ENCODE assay signal across 17 cellular contexts in genomic region chr16:11409398-11409797, GRCh38.
"Had no signal": no experiment of that assay in that cellular context is flagged by ENCODE, and none has a peak within 500 bp of the region (broad histone marks: within the 10 kb centered on the region; RNA-seq: fewer than 3 reads in every experiment).

No MANE protein-coding gene starts in this region.

- H3K4me3 ChIP-seq: psoas muscle, right lobe of liver, suprapubic skin had no signal

- H3K4me1 ChIP-seq: psoas muscle, right lobe of liver had no signal

- H3K4me1 Mint-ChIP-seq: activated T-helper 17 cell treated with anti-CD3 and anti-CD28 coated beads, Interleukin-2, amount 50 U/mL, for 72 hours had no signal

- H3K4me3 Mint-ChIP-seq: activated naive CD8-positive, alpha-beta T cell treated with anti-CD3 and anti-CD28 coated beads, Interleukin-2, amount 50 U/mL, for 24 hours; activated T-helper 17 cell treated with anti-CD3 and anti-CD28 coated beads, Interleukin-2, amount 50 U/mL, for 72 hours; type B pancreatic cell had no signal

- H3K27ac ChIP-seq: psoas muscle, right lobe of liver, suprapubic skin, VCaP had no signal

- H3K9me3 ChIP-seq: psoas muscle, right lobe of liver, suprapubic skin had no signal

- FAIRE-seq: astrocyte, bronchial epithelial cell had no signal

- ATAC-seq: activated naive CD8-positive, alpha-beta T cell treated with anti-CD3 and anti-CD28 coated beads, Interleukin-2, amount 50 U/mL, for 24 hours; activated T-helper 17 cell treated with anti-CD3 and anti-CD28 coated beads, Interleukin-2, amount 50 U/mL, for 72 hours; esophagus mucosa; psoas muscle; right lobe of liver; stimulated activated naive CD8-positive, alpha-beta T cell treated with anti-CD3 and anti-CD28 coated beads, Interleukin-15, Interleukin-2, amounts not matched to agents 100 U/mL and 50 U/mL, for 24 hours had no signal

- H3K36me3 ChIP-seq: right lobe of liver, suprapubic skin had no signal

- H3K9me3 Mint-ChIP-seq: activated naive CD8-positive, alpha-beta T cell treated with anti-CD3 and anti-CD28 coated beads, Interleukin-2, amount 50 U/mL, for 24 hours; activated T-helper 17 cell treated with anti-CD3 and anti-CD28 coated beads, Interleukin-2, amount 50 U/mL, for 72 hours had no signal

- H3K36me3 Mint-ChIP-seq: type B pancreatic cell had no signal

- H3K27ac Mint-ChIP-seq: activated naive CD8-positive, alpha-beta T cell treated with anti-CD3 and anti-CD28 coated beads, Interleukin-2, amount 50 U/mL, for 24 hours; activated T-helper 17 cell treated with anti-CD3 and anti-CD28 coated beads, Interleukin-2, amount 50 U/mL, for 72 hours; type B pancreatic cell had no signal

- H3K27me3 ChIP-seq: right lobe of liver, suprapubic skin had no signal

- DNase-seq: activated CD4-positive, alpha-beta T cell treated with anti-CD3 and anti-CD28 coated beads for 1 hour; activated CD4-positive, alpha-beta T cell treated with anti-CD3 and anti-CD28 coated beads, Interleukin-2, amount 50 U/mL, for 4 hours; activated naive CD4-positive, alpha-beta T cell treated with Interleukin-2 at 50 U/mL for 16 hours; activated naive CD8-positive, alpha-beta T cell treated with anti-CD3 and anti-CD28 coated beads, Interleukin-2, amount 50 U/mL, for 24 hours; hippocampal formation; psoas muscle; right lobe of liver; stimulated activated naive CD8-positive, alpha-beta T cell treated with anti-CD3 and anti-CD28 coated beads, Interleukin-15, Interleukin-2, amounts not matched to agents 100 U/mL and 50 U/mL, for 24 hours; T-helper 1 cell; T1000 had no signal

- H3K27me3 Mint-ChIP-seq: activated naive CD8-positive, alpha-beta T cell treated with anti-CD3 and anti-CD28 coated beads, Interleukin-2, amount 50 U/mL, for 24 hours; activated T-helper 17 cell treated with anti-CD3 and anti-CD28 coated beads, Interleukin-2, amount 50 U/mL, for 72 hours; type B pancreatic cell had no signal
